Comparison of ENCODE assay signal across 12 cellular contexts in genomic region chr9:108634164-108634563, GRCh38.
DNase-seq lines count a peak whose midpoint lies in the region; ATAC-seq and TF ChIP-seq lines count a peak whose summit lies in the region.
"Had no signal": no experiment of that assay in that cellular context is flagged by ENCODE, and none has a peak within 500 bp of the region (broad histone marks: within the 10 kb centered on the region; RNA-seq: fewer than 3 reads in every experiment).

No MANE protein-coding gene starts in this region.

- H3K23ac ChIP-seq in trophoblast cell (ENCODE audit: low read length): no peak overlapping the region

- DNase-seq in DMS53 treated with DMSO at 0.1 percent for 48 hours (lab: John Stamatoyannopoulos, UW; ENCODE audit: unreplicated experiment) (peak; percentile 3), NCI-H146 treated with DMSO at 0.1 percent for 48 hours (lab: John Stamatoyannopoulos, UW; ENCODE audit: unreplicated experiment) (peak; percentile 4), SW480 (ENCODE audit: low spot score) (peak; percentile 90), mucosa of descending colon (peak in 2 of 3 donors; percentile 37 to 82), C1 segment of cervical spinal cord (lab: John Stamatoyannopoulos, UW) (no peak), trophoblast cell (no peak)
- no peak for DNase-seq in activated CD8-positive, alpha-beta memory T cell treated with anti-CD3 and anti-CD28 coated beads, Interleukin-2, amount 10 ng/mL, durations not matched to agents 7 days and 5 days
- DNase-seq: activated CD4-positive, alpha-beta T cell treated with anti-CD3 and anti-CD28 coated beads for 4 hours; stimulated activated naive CD8-positive, alpha-beta T cell treated with anti-CD3 and anti-CD28 coated beads, Interleukin-15, amount 100 ng/mL, for 72 hours had no signal

- no peak overlapping the region for H2BK120ac ChIP-seq in trophoblast cell (ENCODE audit: insufficient read depth, low read length, poor library complexity)

- H3K27ac Mint-ChIP-seq in activated CD8-positive, alpha-beta memory T cell treated with anti-CD3 and anti-CD28 coated beads, Interleukin-2, amount 10 ng/mL, durations not matched to agents 7 days and 5 days: no peak overlapping the region
- H3K27ac Mint-ChIP-seq: stimulated activated naive CD8-positive, alpha-beta T cell treated with anti-CD3 and anti-CD28 coated beads, Interleukin-15, amount 100 ng/mL, for 72 hours had no signal

- CTCF ChIA-PET in activated CD8-positive, alpha-beta memory T cell treated with anti-CD3 and anti-CD28 coated beads, Interleukin-2, amount 10 ng/mL, durations not matched to agents 7 days and 5 days (lab: Charles Lee): no interaction called here

- intact Hi-C loops in mucosa of descending colon (cut with DNase I, micrococcal nuclease): no loop called here

- no peak overlapping the region for H4K91ac ChIP-seq in trophoblast cell (ENCODE audit: low read depth, low read length)

- no peaks in the 10 kb centered on the region for H3K36me3 Mint-ChIP-seq in activated CD8-positive, alpha-beta memory T cell treated with anti-CD3 and anti-CD28 coated beads, Interleukin-2, amount 10 ng/mL, durations not matched to agents 7 days and 5 days

- no peak overlapping the region for H3K4me3 ChIP-seq in mucosa of descending colon
- no peak overlapping the region for H3K4me3 ChIP-seq in trophoblast cell (ENCODE audit: low read depth, low read length)

- no peaks in the 10 kb centered on the region for H3K79me2 ChIP-seq in trophoblast cell (ENCODE audit: control insufficient read depth, insufficient read depth, low read length, poor library complexity)

- WGBS in trophoblast cell (ENCODE audit: extremely low coverage, insufficient coverage, insufficient read length): no CpG with 5 or more reads among the region's 4 CpGs

- H3K9ac ChIP-seq in trophoblast cell (ENCODE audit: low read length): no peak overlapping the region

- no peak overlapping the region for H2AK5ac ChIP-seq in trophoblast cell (ENCODE audit: low read length)

- H3K4me3 Mint-ChIP-seq in activated CD8-positive, alpha-beta memory T cell treated with anti-CD3 and anti-CD28 coated beads, Interleukin-2, amount 10 ng/mL, durations not matched to agents 7 days and 5 days: no peak overlapping the region
- H3K4me3 Mint-ChIP-seq: stimulated activated naive CD8-positive, alpha-beta T cell treated with anti-CD3 and anti-CD28 coated beads, Interleukin-15, amount 100 ng/mL, for 72 hours had no signal

- ATAC-seq in mucosa of descending colon: peak; percentile 88
- ATAC-seq in activated CD8-positive, alpha-beta memory T cell treated with anti-CD3 and anti-CD28 coated beads, Interleukin-2, amount 10 ng/mL, durations not matched to agents 7 days and 5 days: no peak
- no peak for ATAC-seq in GM21447 (IDR thresholded peaks at IDR 0.05; ENCODE audit: unreplicated experiment)
- ATAC-seq: HepG2; Right ventricle myocardium inferior; stimulated activated naive CD8-positive, alpha-beta T cell treated with anti-CD3 and anti-CD28 coated beads, Interleukin-15, amount 100 ng/mL, for 72 hours had no signal

- H3K36me3 ChIP-seq in mucosa of descending colon (ENCODE audit: low read depth) (no peaks in the 10 kb centered on the region), trophoblast cell (ENCODE audit: control insufficient read depth in 1 of 2, insufficient read depth in 2 of 2, low read length in 2 of 2) (no peaks in the 10 kb centered on the region)

- no peak overlapping the region for H3K18ac ChIP-seq in trophoblast cell (ENCODE audit: low read length)

- H3K9me3 Mint-ChIP-seq in activated CD8-positive, alpha-beta memory T cell treated with anti-CD3 and anti-CD28 coated beads, Interleukin-2, amount 10 ng/mL, durations not matched to agents 7 days and 5 days (ENCODE audit: low read depth): no peaks in the 10 kb centered on the region

- no peak for TF ChIP-seq CTCF in mucosa of descending colon (IDR thresholded peaks at IDR 0.05)

- H2AFZ ChIP-seq in trophoblast cell (ENCODE audit: insufficient read depth, low read length, poor library complexity): no peak overlapping the region

- no peak overlapping the region for H3K27ac ChIP-seq in trophoblast cell (ENCODE audit: low read depth, low read length)

- no peak overlapping the region for H3K4ac ChIP-seq in trophoblast cell (ENCODE audit: low read depth, low read length)

- no peaks in the 10 kb centered on the region for H3K27me3 ChIP-seq in trophoblast cell (ENCODE audit: insufficient read depth, low read length)

- no peak overlapping the region for H4K8ac ChIP-seq in trophoblast cell (ENCODE audit: low read depth, low read length)

- no peaks in the 10 kb centered on the region for H3K4me1 Mint-ChIP-seq in activated CD8-positive, alpha-beta memory T cell treated with anti-CD3 and anti-CD28 coated beads, Interleukin-2, amount 10 ng/mL, durations not matched to agents 7 days and 5 days
- H3K4me1 Mint-ChIP-seq: stimulated activated naive CD8-positive, alpha-beta T cell treated with anti-CD3 and anti-CD28 coated beads, Interleukin-15, amount 100 ng/mL, for 72 hours had no signal

- H3K27me3 Mint-ChIP-seq in activated CD8-positive, alpha-beta memory T cell treated with anti-CD3 and anti-CD28 coated beads, Interleukin-2, amount 10 ng/mL, durations not matched to agents 7 days and 5 days: no peaks in the 10 kb centered on the region
- H3K27me3 Mint-ChIP-seq: stimulated activated naive CD8-positive, alpha-beta T cell treated with anti-CD3 and anti-CD28 coated beads, Interleukin-15, amount 100 ng/mL, for 72 hours had no signal

- no peak overlapping the region for H2BK5ac ChIP-seq in trophoblast cell (ENCODE audit: low read depth, low read length, poor library complexity)

- no peak overlapping the region for H3K14ac ChIP-seq in trophoblast cell (ENCODE audit: low read length)

- H3K79me1 ChIP-seq in trophoblast cell (ENCODE audit: low read length): no peaks in the 10 kb centered on the region

- H3K9me3 ChIP-seq in mucosa of descending colon (no peaks in the 10 kb centered on the region), trophoblast cell (ENCODE audit: insufficient read depth, low read depth, low read length) (no peaks in the 10 kb centered on the region)

- H3K4me2 ChIP-seq in trophoblast cell (ENCODE audit: low read length): no peak overlapping the region

- no peak overlapping the region for H4K12ac ChIP-seq in trophoblast cell (ENCODE audit: low read depth, low read length)

- no peak overlapping the region for H2BK12ac ChIP-seq in trophoblast cell (ENCODE audit: low read length)

- H3K4me1 ChIP-seq in mucosa of descending colon (ENCODE audit: low read depth) (no peaks in the 10 kb centered on the region), trophoblast cell (ENCODE audit: control insufficient read depth in 1 of 2, insufficient read depth in 2 of 2, low read length in 2 of 2) (peaks cover 0 to 4% of the 10 kb centered on the region in 2 experiments)

Comparison
In these comparisons a context has a peak if more than half of its experiments do, and no peak if none do; other contexts are left out.
1. DNase-seq: peak in DMS53 treated with DMSO at 0.1 percent for 48 hours (single experiment), NCI-H146 treated with DMSO at 0.1 percent for 48 hours (single experiment), SW480 (single experiment) and mucosa of descending colon (2 of 3); none in C1 segment of cervical spinal cord (0 of 14), trophoblast cell (0 of 2) and activated CD8-positive, alpha-beta memory T cell treated with anti-CD3 and anti-CD28 coated beads, Interleukin-2, amount 10 ng/mL, durations not matched to agents 7 days and 5 days (single experiment).